ENCODE assay signal across 1 cellular context in the genomic region with DNA sequence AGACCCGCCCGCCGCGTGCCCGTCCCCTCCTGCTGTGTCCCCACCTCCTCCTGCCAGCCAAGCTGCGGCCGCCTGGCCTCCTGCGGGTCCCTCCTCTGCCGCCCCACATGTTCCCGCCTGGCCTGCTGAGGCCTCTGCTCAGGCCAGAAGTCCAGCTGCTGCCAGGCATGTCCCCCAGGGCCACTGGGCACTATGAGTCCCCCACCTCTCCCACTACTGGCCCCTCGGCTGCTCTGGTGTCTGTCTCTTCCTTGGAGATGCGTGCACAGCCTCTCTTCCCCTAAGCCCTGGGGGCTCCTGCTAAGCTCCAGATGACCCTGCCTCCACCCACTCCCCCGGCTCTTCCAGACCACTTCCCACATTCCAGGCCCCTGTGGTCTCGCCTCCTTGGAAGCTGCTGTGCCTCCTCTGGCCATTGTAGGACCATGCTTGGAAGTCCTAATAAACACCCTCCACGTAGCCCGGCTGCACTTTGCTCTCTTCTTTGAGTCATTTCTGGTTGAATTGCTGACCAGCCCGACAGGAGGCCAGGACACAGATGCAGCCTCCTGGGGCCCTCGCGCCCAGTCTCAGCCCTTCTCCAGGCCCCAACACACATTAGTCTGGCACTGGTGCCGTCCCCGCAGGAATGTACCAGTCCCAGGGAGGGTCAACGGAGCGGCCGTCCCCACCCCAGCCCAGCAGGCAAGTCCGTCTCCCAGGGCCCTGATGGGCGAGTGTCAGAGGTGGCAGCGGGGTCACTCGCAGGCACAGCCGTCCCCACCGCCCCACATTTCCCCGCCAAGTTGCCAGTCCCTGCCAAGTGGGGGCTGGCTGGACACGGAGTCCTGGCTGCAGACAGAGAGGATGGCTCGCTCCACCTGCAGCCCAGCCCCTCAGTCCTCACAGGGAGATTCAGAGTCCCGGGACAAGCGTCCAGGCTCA.
TF ChIP-seq lines count a peak whose summit lies in the region.

No MANE protein-coding gene starts in this region.

TF ChIP-seq in HepG2, 621 proteins besides CTCF, POLR2A, EP300 and RAD21 (continued from another document and continues in another):
- TF ChIP-seq, protein P1, sequence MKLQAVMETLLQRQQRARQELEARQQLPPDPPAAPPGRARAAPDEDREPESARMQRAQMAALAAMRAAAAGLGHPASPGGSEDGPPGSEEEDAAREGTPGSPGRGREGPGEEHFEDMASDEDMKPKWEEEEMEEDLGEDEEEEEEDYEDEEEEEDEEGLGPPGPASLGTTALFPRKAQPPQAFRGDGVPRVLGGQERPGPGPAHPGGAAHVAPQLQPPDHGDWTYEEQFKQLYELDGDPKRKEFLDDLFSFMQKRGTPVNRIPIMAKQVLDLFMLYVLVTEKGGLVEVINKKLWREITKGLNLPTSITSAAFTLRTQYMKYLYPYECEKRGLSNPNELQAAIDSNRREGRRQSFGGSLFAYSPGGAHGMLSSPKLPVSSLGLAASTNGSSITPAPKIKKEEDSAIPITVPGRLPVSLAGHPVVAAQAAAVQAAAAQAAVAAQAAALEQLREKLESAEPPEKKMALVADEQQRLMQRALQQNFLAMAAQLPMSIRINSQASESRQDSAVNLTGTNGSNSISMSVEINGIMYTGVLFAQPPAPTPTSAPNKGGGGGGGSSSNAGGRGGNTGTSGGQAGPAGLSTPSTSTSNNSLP (IDR thresholded peaks at IDR 0.05; ENCODE audit: low read depth, low read length), result no peak
- TF ChIP-seq, protein P2, sequence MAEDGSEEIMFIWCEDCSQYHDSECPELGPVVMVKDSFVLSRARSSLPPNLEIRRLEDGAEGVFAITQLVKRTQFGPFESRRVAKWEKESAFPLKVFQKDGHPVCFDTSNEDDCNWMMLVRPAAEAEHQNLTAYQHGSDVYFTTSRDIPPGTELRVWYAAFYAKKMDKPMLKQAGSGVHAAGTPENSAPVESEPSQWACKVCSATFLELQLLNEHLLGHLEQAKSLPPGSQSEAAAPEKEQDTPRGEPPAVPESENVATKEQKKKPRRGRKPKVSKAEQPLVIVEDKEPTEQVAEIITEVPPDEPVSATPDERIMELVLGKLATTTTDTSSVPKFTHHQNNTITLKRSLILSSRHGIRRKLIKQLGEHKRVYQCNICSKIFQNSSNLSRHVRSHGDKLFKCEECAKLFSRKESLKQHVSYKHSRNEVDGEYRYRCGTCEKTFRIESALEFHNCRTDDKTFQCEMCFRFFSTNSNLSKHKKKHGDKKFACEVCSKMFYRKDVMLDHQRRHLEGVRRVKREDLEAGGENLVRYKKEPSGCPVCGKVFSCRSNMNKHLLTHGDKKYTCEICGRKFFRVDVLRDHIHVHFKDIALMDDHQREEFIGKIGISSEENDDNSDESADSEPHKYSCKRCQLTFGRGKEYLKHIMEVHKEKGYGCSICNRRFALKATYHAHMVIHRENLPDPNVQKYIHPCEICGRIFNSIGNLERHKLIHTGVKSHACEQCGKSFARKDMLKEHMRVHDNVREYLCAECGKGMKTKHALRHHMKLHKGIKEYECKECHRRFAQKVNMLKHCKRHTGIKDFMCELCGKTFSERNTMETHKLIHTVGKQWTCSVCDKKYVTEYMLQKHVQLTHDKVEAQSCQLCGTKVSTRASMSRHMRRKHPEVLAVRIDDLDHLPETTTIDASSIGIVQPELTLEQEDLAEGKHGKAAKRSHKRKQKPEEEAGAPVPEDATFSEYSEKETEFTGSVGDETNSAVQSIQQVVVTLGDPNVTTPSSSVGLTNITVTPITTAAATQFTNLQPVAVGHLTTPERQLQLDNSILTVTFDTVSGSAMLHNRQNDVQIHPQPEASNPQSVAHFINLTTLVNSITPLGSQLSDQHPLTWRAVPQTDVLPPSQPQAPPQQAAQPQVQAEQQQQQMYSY (CRISPR knock-in tag; IDR thresholded peaks at IDR 0.05), result no peak
- TF ChIP-seq RXRA (CRISPR knock-in tag; IDR thresholded peaks at IDR 0.05), result peak; percentile 47; the same call in 1 of the 2 replicates
- TF ChIP-seq ZNF850 (CRISPR knock-in tag; conservative IDR thresholded peaks at IDR 0.05), result peak; percentile 78; the same call in 1 of the 2 replicates
- TF ChIP-seq EHMT2 (IDR thresholded peaks at IDR 0.05; ENCODE audit: borderline replicate concordance, low read depth, low read length), result no peak
- no peak for TF ChIP-seq ZBTB1 (CRISPR knock-in tag; IDR thresholded peaks at IDR 0.05; ENCODE audit: borderline replicate concordance)
- TF ChIP-seq DMAP1 (CRISPR knock-in tag; IDR thresholded peaks at IDR 0.05), result peak; percentile 40
- TF ChIP-seq, protein P3, sequence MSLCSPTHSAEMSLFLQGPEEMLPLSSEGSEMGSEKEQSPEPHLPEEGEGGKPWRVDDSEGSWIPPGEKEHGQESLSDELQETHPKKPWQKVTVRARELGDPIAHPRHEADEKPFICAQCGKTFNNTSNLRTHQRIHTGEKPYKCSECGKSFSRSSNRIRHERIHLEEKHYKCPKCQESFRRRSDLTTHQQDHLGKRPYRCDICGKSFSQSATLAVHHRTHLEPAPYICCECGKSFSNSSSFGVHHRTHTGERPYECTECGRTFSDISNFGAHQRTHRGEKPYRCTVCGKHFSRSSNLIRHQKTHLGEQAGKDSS (CRISPR knock-in tag; IDR thresholded peaks at IDR 0.05; ENCODE audit: borderline replicate concordance, low read depth), result no peak
- peak; percentile 68 for TF ChIP-seq GATAD2A (CRISPR knock-in tag; IDR thresholded peaks at IDR 0.05)
- TF ChIP-seq TCF12 (IDR thresholded peaks at IDR 0.05), result no peak
- TF ChIP-seq TCF12 (CRISPR knock-in tag; IDR thresholded peaks at IDR 0.05), result no peak
- 0 out of 2 replicates have a peak, but pooled peaks have one; percentile 38 for TF ChIP-seq FOXA3 (CRISPR knock-in tag; IDR thresholded peaks at IDR 0.05)
- no peak for TF ChIP-seq PRMT3 (CRISPR knock-in tag; IDR thresholded peaks at IDR 0.05; ENCODE audit: borderline replicate concordance, low read depth)
- no peak for TF ChIP-seq RNF2 (conservative IDR thresholded peaks at IDR 0.05; ENCODE audit: low read depth)
- no peak for TF ChIP-seq JARID2 (CRISPR knock-in tag; IDR thresholded peaks at IDR 0.05; ENCODE audit: insufficient replicate concordance)
- no peak for TF ChIP-seq ZNF768 (CRISPR knock-in tag; IDR thresholded peaks at IDR 0.05)
- no peak for TF ChIP-seq IKZF1 (IDR thresholded peaks at IDR 0.05)
- TF ChIP-seq FOXO1 (CRISPR knock-in tag; IDR thresholded peaks at IDR 0.05), result 0 out of 2 replicates have a peak, but pooled peaks have one; percentile 42
- TF ChIP-seq, protein P4, sequence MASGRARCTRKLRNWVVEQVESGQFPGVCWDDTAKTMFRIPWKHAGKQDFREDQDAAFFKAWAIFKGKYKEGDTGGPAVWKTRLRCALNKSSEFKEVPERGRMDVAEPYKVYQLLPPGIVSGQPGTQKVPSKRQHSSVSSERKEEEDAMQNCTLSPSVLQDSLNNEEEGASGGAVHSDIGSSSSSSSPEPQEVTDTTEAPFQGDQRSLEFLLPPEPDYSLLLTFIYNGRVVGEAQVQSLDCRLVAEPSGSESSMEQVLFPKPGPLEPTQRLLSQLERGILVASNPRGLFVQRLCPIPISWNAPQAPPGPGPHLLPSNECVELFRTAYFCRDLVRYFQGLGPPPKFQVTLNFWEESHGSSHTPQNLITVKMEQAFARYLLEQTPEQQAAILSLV (CRISPR knock-in tag; IDR thresholded peaks at IDR 0.05; ENCODE audit: borderline replicate concordance), result no peak
- TF ChIP-seq JUN (CRISPR knock-in tag; IDR thresholded peaks at IDR 0.05), result peak; percentile 44; the same call in 1 of the 2 replicates
- no peak for TF ChIP-seq PAWR (CRISPR knock-in tag; IDR thresholded peaks at IDR 0.05; ENCODE audit: borderline replicate concordance)
- TF ChIP-seq FIP1L1 (IDR thresholded peaks at IDR 0.05; ENCODE audit: borderline replicate concordance, insufficient read depth, low read depth, low read length), result no peak
- no peak for TF ChIP-seq FOXK2 (IDR thresholded peaks at IDR 0.05)
- TF ChIP-seq RARA (CRISPR knock-in tag; IDR thresholded peaks at IDR 0.05), result 0 out of 2 replicates have a peak, but pooled peaks have one; percentile 36
- TF ChIP-seq DNMT3B (CRISPR knock-in tag; conservative IDR thresholded peaks at IDR 0.05), result no peak
- peak; percentile 40 for TF ChIP-seq TBX2 (CRISPR knock-in tag; IDR thresholded peaks at IDR 0.05; ENCODE audit: borderline replicate concordance)
- no peak for TF ChIP-seq THAP11 (CRISPR knock-in tag; IDR thresholded peaks at IDR 0.05)
- TF ChIP-seq, protein P5, sequence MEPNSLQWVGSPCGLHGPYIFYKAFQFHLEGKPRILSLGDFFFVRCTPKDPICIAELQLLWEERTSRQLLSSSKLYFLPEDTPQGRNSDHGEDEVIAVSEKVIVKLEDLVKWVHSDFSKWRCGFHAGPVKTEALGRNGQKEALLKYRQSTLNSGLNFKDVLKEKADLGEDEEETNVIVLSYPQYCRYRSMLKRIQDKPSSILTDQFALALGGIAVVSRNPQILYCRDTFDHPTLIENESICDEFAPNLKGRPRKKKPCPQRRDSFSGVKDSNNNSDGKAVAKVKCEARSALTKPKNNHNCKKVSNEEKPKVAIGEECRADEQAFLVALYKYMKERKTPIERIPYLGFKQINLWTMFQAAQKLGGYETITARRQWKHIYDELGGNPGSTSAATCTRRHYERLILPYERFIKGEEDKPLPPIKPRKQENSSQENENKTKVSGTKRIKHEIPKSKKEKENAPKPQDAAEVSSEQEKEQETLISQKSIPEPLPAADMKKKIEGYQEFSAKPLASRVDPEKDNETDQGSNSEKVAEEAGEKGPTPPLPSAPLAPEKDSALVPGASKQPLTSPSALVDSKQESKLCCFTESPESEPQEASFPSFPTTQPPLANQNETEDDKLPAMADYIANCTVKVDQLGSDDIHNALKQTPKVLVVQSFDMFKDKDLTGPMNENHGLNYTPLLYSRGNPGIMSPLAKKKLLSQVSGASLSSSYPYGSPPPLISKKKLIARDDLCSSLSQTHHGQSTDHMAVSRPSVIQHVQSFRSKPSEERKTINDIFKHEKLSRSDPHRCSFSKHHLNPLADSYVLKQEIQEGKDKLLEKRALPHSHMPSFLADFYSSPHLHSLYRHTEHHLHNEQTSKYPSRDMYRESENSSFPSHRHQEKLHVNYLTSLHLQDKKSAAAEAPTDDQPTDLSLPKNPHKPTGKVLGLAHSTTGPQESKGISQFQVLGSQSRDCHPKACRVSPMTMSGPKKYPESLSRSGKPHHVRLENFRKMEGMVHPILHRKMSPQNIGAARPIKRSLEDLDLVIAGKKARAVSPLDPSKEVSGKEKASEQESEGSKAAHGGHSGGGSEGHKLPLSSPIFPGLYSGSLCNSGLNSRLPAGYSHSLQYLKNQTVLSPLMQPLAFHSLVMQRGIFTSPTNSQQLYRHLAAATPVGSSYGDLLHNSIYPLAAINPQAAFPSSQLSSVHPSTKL (CRISPR knock-in tag; IDR thresholded peaks at IDR 0.05), result peak; percentile 54; the same call in 1 of the 2 replicates
- TF ChIP-seq BORCS8-MEF2B (CRISPR knock-in tag; IDR thresholded peaks at IDR 0.05), result no peak
- TF ChIP-seq BHLHE40 (IDR thresholded peaks at IDR 0.05; ENCODE audit: low read length), result no peak
- TF ChIP-seq ZNF256 (CRISPR knock-in tag; conservative IDR thresholded peaks at IDR 0.05), result 0 out of 2 replicates have a peak, but pooled peaks have one; percentile 23
- no peak for TF ChIP-seq ZNF180 (CRISPR knock-in tag; IDR thresholded peaks at IDR 0.05; ENCODE audit: borderline replicate concordance, low read depth)
- TF ChIP-seq SAP130 (CRISPR knock-in tag; IDR thresholded peaks at IDR 0.05; ENCODE audit: low read depth), result peak; percentile 64
- TF ChIP-seq ZBTB42 (CRISPR knock-in tag; IDR thresholded peaks at IDR 0.05), result no peak
- TF ChIP-seq, protein P6, sequence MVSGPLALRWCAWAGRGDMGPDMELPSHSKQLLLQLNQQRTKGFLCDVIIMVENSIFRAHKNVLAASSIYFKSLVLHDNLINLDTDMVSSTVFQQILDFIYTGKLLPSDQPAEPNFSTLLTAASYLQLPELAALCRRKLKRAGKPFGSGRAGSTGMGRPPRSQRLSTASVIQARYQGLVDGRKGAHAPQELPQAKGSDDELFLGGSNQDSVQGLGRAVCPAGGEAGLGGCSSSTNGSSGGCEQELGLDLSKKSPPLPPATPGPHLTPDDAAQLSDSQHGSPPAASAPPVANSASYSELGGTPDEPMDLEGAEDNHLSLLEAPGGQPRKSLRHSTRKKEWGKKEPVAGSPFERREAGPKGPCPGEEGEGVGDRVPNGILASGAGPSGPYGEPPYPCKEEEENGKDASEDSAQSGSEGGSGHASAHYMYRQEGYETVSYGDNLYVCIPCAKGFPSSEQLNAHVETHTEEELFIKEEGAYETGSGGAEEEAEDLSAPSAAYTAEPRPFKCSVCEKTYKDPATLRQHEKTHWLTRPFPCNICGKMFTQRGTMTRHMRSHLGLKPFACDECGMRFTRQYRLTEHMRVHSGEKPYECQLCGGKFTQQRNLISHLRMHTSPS (CRISPR knock-in tag; IDR thresholded peaks at IDR 0.05; ENCODE audit: low read depth), result peak; percentile 40; the same call in 1 of the 2 replicates
- TF ChIP-seq ZNF292 (CRISPR knock-in tag; IDR thresholded peaks at IDR 0.05; ENCODE audit: borderline replicate concordance, low read depth), result peak; percentile 77
